In the genomic region with DNA sequence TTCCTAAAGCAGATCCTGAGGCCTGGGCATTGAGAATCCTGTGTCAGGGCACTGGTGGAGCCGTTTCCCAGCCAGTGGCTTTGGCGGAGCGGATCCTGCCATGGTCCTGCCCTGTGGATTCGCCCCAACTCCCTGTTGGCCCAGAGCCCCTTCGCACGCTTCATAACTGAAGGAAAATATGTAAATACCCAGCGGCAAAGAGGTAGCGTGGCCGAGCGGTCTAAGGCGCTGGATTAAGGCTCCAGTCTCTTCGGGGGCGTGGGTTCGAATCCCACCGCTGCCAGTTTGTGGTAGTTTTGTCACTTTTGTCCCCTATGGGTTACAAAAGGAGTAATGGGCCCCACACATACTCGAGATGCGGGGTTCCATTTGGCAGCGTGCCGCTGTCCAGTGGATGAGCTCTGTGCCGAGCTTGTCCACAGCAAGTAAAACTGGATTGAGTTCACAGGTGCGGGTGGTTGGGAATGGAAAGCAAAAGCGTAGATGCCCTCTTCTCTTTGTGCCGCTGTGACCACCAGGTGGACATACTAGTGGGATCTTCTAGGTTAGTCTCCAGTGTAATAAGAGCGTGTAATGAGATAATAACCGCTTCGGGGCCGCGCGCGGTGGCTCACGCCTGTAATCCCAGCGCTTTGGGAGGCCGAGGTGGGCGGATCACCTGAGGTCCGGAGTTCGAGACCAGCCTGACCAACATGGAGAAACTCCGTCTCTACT, we compare ENCODE assay signal across 9 cellular contexts. TPM values are rescaled to one million over a fixed set of nuclear protein-coding genes. Genes with fewer than 3 reads are reported as not detected.
A peak's percentile ranks its signal among the peaks of the same experiment; 100 is the strongest.
DNase-seq lines count a peak whose midpoint lies in the region; ATAC-seq and TF ChIP-seq lines count a peak whose summit lies in the region.
"Had no signal": no experiment of that assay in that cellular context is flagged by ENCODE, and none has a peak within 500 bp of the region (broad histone marks: within the 10 kb centered on the region; RNA-seq: fewer than 3 reads in every experiment).

No MANE protein-coding gene starts in this region.

- peaks cover 3% of the 10 kb centered on the region for H4K20me1 ChIP-seq in osteoblast (ENCODE audit: insufficient read depth, low read length)

- H2AFZ ChIP-seq in osteoblast (ENCODE audit: low read length), result peak overlapping the region; percentile 78

- no peaks in the 10 kb centered on the region for H3K79me2 ChIP-seq in osteoblast (ENCODE audit: insufficient read depth, low read length)

- H3K4me2 ChIP-seq in osteoblast (ENCODE audit: insufficient read depth, low read length), result peak overlapping the region; percentile 84

- no peak for ATAC-seq in GM18502 (IDR thresholded peaks at IDR 0.05; ENCODE audit: poor library complexity, unreplicated experiment)

- peak; percentile 64 for DNase-seq in activated naive CD4-positive, alpha-beta T cell treated with Interleukin-2 at 50 U/mL for 16 hours
- no peak for DNase-seq in activated naive CD4-positive, alpha-beta T cell (lab: John Stamatoyannopoulos, UW)
- peak; percentile 32 for DNase-seq in activated CD8-positive, alpha-beta memory T cell treated with anti-CD3 and anti-CD28 coated beads, Interleukin-2, amount 50 U/mL, for 4 hours
- DNase-seq in fibroblast of villous mesenchyme (ENCODE audit: low read depth) (peak; percentile 83), osteoblast (ENCODE audit: insufficient read length, low spot score, missing footprints) (peak; percentile 93), SKM-1 treated with dmso at 0.1 percent for 144 hours (lab: John Stamatoyannopoulos, UW; ENCODE audit: unreplicated experiment) (no peak)
- DNase-seq in central memory CD4-positive, alpha-beta T cell, result no peak

- peaks cover 23% of the 10 kb centered on the region for H3K4me1 ChIP-seq in osteoblast (ENCODE audit: insufficient read depth, low read length)

- H3K36me3 ChIP-seq in osteoblast (ENCODE audit: insufficient read depth, low read length), result no peaks in the 10 kb centered on the region
- H3K36me3 ChIP-seq: neutrophil had no signal

- H3K4me3 ChIP-seq in fibroblast of villous mesenchyme (ENCODE audit: low read depth, low read length) (peak overlapping the region; percentile 87), osteoblast (ENCODE audit: insufficient read depth, low read length) (peak overlapping the region; percentile 71)

- H3K9me3 ChIP-seq in osteoblast (ENCODE audit: low read depth, low read length), result no peaks in the 10 kb centered on the region
- H3K9me3 ChIP-seq: neutrophil had no signal

- H3K27me3 ChIP-seq in osteoblast (ENCODE audit: insufficient read depth, low read length), result no peaks in the 10 kb centered on the region

- H3K27ac ChIP-seq in osteoblast (ENCODE audit: low read depth, low read length), result peak overlapping the region; percentile 58
- H3K27ac ChIP-seq: neutrophil had no signal

- TF ChIP-seq CTCF in fibroblast of villous mesenchyme (IDR thresholded peaks at IDR 0.05; ENCODE audit: insufficient read depth, low read depth, low read length), result peak; percentile 30
- TF ChIP-seq CTCF in osteoblast (IDR thresholded peaks at IDR 0.05; ENCODE audit: extremely low read depth, low read depth, low read length), result peak; percentile 38

RNA-seq across cellular contexts. Expression of a gene that starts 17.3 kb away (rescaled TPM):
- total RNA-seq in fibroblast of villous mesenchyme (2.2 and 2.3 TPM in 2 replicates), osteoblast (0.29 and 0.72 TPM in 2 replicates)

RNA-seq across cellular contexts. Expression of a gene that starts 35.4 kb away (rescaled TPM):
- total RNA-seq in fibroblast of villous mesenchyme, result 9.9 and 12.2 TPM in 2 replicates
- 12.4 and 15.9 TPM in 2 replicates for total RNA-seq in osteoblast

RNA-seq across cellular contexts. Expression of a gene that starts 40.3 kb away (rescaled TPM):
- total RNA-seq in fibroblast of villous mesenchyme (not detected in 2 replicates), osteoblast (not detected in 2 replicates)

RNA-seq across cellular contexts. Expression of a gene that starts 56.0 kb away (rescaled TPM):
- 3,386 and 3,800 TPM in 2 replicates for total RNA-seq in fibroblast of villous mesenchyme
- 3,800 and 4,007 TPM in 2 replicates for total RNA-seq in osteoblast

RNA-seq across cellular contexts. Expression of a gene that starts 56.7 kb away (rescaled TPM):
- total RNA-seq in fibroblast of villous mesenchyme (not detected in 2 replicates), osteoblast (not detected in 2 replicates)

Comparison
In these comparisons a context has a peak if more than half of its experiments do, and no peak if none do; other contexts are left out.
1. DNase-seq: peak in activated naive CD4-positive, alpha-beta T cell treated with Interleukin-2 at 50 U/mL for 16 hours (single experiment), activated CD8-positive, alpha-beta memory T cell treated with anti-CD3 and anti-CD28 coated beads, Interleukin-2, amount 50 U/mL, for 4 hours (single experiment), fibroblast of villous mesenchyme (single experiment) and osteoblast (single experiment); none in activated naive CD4-positive, alpha-beta T cell (0 of 4), central memory CD4-positive, alpha-beta T cell (single experiment) and SKM-1 treated with dmso at 0.1 percent for 144 hours (single experiment).